Comparison of ENCODE assay signal across 5 cellular contexts in genomic region chr11:61098261-61098660, GRCh38. TPM values are rescaled to one million over a fixed set of nuclear protein-coding genes. Genes with fewer than 3 reads are reported as not detected.
"Had no signal": no experiment of that assay in that cellular context is flagged by ENCODE, and none has a peak within 500 bp of the region (broad histone marks: within the 10 kb centered on the region; RNA-seq: fewer than 3 reads in every experiment).

No MANE protein-coding gene starts in this region.

RNA-seq across cellular contexts. Expression of gene CD5, which starts 4.0 kb away (rescaled TPM):
- total RNA-seq: neural crest cell, osteocyte, pulmonary artery endothelial cell, smooth muscle cell, temporal lobe had no signal
